1 cellular context compared by ENCODE assay signal in genomic region chr19:14091086-14091884, GRCh38.
TF ChIP-seq lines count a peak whose summit lies in the region.

No MANE protein-coding gene starts in this region.

TF ChIP-seq in HepG2, 621 proteins besides CTCF, POLR2A, EP300 and RAD21 (continued from another document and continues in another):
- TF ChIP-seq, protein P1, sequence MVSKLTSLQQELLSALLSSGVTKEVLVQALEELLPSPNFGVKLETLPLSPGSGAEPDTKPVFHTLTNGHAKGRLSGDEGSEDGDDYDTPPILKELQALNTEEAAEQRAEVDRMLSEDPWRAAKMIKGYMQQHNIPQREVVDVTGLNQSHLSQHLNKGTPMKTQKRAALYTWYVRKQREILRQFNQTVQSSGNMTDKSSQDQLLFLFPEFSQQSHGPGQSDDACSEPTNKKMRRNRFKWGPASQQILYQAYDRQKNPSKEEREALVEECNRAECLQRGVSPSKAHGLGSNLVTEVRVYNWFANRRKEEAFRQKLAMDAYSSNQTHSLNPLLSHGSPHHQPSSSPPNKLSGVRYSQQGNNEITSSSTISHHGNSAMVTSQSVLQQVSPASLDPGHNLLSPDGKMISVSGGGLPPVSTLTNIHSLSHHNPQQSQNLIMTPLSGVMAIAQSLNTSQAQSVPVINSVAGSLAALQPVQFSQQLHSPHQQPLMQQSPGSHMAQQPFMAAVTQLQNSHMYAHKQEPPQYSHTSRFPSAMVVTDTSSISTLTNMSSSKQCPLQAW (CRISPR knock-in tag; IDR thresholded peaks at IDR 0.05), result 0 out of 2 replicates have a peak, but pooled peaks have one; percentile 17
- TF ChIP-seq GATAD1 (CRISPR knock-in tag; IDR thresholded peaks at IDR 0.05) (no peak), ZFX (CRISPR knock-in tag; IDR thresholded peaks at IDR 0.05; ENCODE audit: low read depth) (peak; percentile 65), ZNF891 (CRISPR knock-in tag; IDR thresholded peaks at IDR 0.05) (no peak), HDAC1 (CRISPR knock-in tag; IDR thresholded peaks at IDR 0.05) (no peak), TOPORS (CRISPR knock-in tag; IDR thresholded peaks at IDR 0.05) (peak; percentile 20; the same call in 1 of the 2 replicates), KAT8 (CRISPR knock-in tag; IDR thresholded peaks at IDR 0.05) (peak; percentile 45; the same call in 1 of the 2 replicates), ZNF160 (CRISPR knock-in tag; IDR thresholded peaks at IDR 0.05) (0 out of 2 replicates have a peak, but pooled peaks have one; percentile 21), KDM6A (CRISPR knock-in tag; IDR thresholded peaks at IDR 0.05; ENCODE audit: low read depth) (no peak), ZNF660 (CRISPR knock-in tag; IDR thresholded peaks at IDR 0.05; ENCODE audit: borderline replicate concordance, low read depth) (no peak), KDM5B (CRISPR knock-in tag; IDR thresholded peaks at IDR 0.05; ENCODE audit: borderline replicate concordance) (0 out of 2 replicates have a peak, but pooled peaks have one; percentile 54), ZFP41 (CRISPR knock-in tag; IDR thresholded peaks at IDR 0.05; ENCODE audit: borderline replicate concordance) (no peak), UBTF (CRISPR knock-in tag; IDR thresholded peaks at IDR 0.05) (no peak; the same call in 1 of the 2 replicates), HNRNPLL (IDR thresholded peaks at IDR 0.05; ENCODE audit: low read depth, low read length, poor library complexity, severe bottlenecking) (peak; percentile 54), HDAC2 (CRISPR knock-in tag; IDR thresholded peaks at IDR 0.05) (no peak), ZNF354B (CRISPR knock-in tag; IDR thresholded peaks at IDR 0.05) (peak; percentile 44; the same call in 1 of the 2 replicates), ZNF790 (CRISPR knock-in tag; IDR thresholded peaks at IDR 0.05; ENCODE audit: borderline replicate concordance) (peak; percentile 55; the same call in 1 of the 2 replicates), NFIC (IDR thresholded peaks at IDR 0.05; ENCODE audit: low read length) (no peak), RBM22 (optimal IDR thresholded peaks at IDR 0.05; ENCODE audit: low read length) (peak; percentile 27), NFIB (CRISPR knock-in tag; IDR thresholded peaks at IDR 0.05; ENCODE audit: borderline replicate concordance) (no peak), HNRNPK (IDR thresholded peaks at IDR 0.05; ENCODE audit: low read depth, low read length, poor library complexity, severe bottlenecking) (peak; percentile 97), NR2F1 (CRISPR knock-in tag; IDR thresholded peaks at IDR 0.05) (peak in 1 of 2 experiments; percentile 62; a peak in 2 of 4 replicates), BORCS8-MEF2B (CRISPR knock-in tag; IDR thresholded peaks at IDR 0.05) (peak; percentile 40; the same call in 1 of the 2 replicates), ZNF619 (CRISPR knock-in tag; IDR thresholded peaks at IDR 0.05) (no peak), AGO2 (optimal IDR thresholded peaks at IDR 0.05; ENCODE audit: low read depth, low read length) (peak; percentile 85), ZNF230 (CRISPR knock-in tag; IDR thresholded peaks at IDR 0.05) (0 out of 2 replicates have a peak, but pooled peaks have one; percentile 39), BCL3 (CRISPR knock-in tag; IDR thresholded peaks at IDR 0.05) (peak; percentile 19; the same call in 1 of the 2 replicates), ZSCAN12 (CRISPR knock-in tag; IDR thresholded peaks at IDR 0.05) (no peak), TMF1 (CRISPR knock-in tag; IDR thresholded peaks at IDR 0.05; ENCODE audit: low read depth) (peak; percentile 21; the same call in 1 of the 2 replicates), ZBTB10 (CRISPR knock-in tag; IDR thresholded peaks at IDR 0.05; ENCODE audit: borderline replicate concordance) (peak; percentile 96), SRY (CRISPR knock-in tag; IDR thresholded peaks at IDR 0.05) (peak; percentile 73; the same call in 1 of the 2 replicates), ZBTB44 (CRISPR knock-in tag; IDR thresholded peaks at IDR 0.05) (no peak), NR2C2 (CRISPR knock-in tag; IDR thresholded peaks at IDR 0.05; ENCODE audit: borderline replicate concordance) (peak; percentile 83), ZNF431 (CRISPR knock-in tag; IDR thresholded peaks at IDR 0.05; ENCODE audit: borderline replicate concordance, low read depth) (0 out of 2 replicates have a peak, but pooled peaks have one; percentile 33)
- TF ChIP-seq, protein P2, sequence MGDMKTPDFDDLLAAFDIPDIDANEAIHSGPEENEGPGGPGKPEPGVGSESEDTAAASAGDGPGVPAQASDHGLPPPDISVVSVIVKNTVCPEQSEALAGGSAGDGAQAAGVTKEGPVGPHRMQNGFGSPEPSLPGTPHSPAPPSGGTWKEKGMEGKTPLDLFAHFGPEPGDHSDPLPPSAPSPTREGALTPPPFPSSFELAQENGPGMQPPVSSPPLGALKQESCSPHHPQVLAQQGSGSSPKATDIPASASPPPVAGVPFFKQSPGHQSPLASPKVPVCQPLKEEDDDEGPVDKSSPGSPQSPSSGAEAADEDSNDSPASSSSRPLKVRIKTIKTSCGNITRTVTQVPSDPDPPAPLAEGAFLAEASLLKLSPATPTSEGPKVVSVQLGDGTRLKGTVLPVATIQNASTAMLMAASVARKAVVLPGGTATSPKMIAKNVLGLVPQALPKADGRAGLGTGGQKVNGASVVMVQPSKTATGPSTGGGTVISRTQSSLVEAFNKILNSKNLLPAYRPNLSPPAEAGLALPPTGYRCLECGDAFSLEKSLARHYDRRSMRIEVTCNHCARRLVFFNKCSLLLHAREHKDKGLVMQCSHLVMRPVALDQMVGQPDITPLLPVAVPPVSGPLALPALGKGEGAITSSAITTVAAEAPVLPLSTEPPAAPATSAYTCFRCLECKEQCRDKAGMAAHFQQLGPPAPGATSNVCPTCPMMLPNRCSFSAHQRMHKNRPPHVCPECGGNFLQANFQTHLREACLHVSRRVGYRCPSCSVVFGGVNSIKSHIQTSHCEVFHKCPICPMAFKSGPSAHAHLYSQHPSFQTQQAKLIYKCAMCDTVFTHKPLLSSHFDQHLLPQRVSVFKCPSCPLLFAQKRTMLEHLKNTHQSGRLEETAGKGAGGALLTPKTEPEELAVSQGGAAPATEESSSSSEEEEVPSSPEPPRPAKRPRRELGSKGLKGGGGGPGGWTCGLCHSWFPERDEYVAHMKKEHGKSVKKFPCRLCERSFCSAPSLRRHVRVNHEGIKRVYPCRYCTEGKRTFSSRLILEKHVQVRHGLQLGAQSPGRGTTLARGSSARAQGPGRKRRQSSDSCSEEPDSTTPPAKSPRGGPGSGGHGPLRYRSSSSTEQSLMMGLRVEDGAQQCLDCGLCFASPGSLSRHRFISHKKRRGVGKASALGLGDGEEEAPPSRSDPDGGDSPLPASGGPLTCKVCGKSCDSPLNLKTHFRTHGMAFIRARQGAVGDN (CRISPR knock-in tag; IDR thresholded peaks at IDR 0.05), result peak; percentile 60
- TF ChIP-seq, protein P3, sequence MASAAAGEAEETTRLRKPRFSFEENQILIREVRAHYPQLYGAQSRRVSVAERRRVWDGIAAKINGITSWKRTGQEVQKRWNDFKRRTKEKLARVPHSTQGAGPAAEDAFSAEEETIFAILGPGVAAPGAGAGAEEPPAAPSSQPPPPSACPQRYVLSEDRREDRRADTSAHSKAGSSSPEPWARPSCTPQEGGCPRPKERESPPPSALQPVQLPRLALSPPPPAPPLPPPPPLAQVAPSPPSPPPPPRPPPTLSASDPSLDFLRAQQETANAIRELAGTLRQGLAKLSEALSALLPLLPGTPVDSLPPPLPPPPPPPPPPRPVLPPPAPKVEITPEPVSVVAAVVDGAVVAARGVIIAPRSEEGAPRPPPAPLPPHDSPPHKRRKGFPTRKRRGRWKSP (CRISPR knock-in tag; IDR thresholded peaks at IDR 0.05), result peak; percentile 54; the same call in 1 of the 2 replicates
- TF ChIP-seq, protein P4, sequence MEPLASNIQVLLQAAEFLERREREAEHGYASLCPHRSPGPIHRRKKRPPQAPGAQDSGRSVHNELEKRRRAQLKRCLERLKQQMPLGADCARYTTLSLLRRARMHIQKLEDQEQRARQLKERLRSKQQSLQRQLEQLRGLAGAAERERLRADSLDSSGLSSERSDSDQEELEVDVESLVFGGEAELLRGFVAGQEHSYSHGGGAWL (CRISPR knock-in tag; IDR thresholded peaks at IDR 0.05), result peak; percentile 23; the same call in 1 of the 2 replicates
- TF ChIP-seq, protein P5, sequence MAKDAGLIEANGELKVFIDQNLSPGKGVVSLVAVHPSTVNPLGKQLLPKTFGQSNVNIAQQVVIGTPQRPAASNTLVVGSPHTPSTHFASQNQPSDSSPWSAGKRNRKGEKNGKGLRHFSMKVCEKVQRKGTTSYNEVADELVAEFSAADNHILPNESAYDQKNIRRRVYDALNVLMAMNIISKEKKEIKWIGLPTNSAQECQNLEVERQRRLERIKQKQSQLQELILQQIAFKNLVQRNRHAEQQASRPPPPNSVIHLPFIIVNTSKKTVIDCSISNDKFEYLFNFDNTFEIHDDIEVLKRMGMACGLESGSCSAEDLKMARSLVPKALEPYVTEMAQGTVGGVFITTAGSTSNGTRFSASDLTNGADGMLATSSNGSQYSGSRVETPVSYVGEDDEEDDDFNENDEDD (CRISPR knock-in tag; IDR thresholded peaks at IDR 0.05; ENCODE audit: borderline replicate concordance), result peak; percentile 25; the same call in 1 of the 2 replicates
